In the genomic region with DNA sequence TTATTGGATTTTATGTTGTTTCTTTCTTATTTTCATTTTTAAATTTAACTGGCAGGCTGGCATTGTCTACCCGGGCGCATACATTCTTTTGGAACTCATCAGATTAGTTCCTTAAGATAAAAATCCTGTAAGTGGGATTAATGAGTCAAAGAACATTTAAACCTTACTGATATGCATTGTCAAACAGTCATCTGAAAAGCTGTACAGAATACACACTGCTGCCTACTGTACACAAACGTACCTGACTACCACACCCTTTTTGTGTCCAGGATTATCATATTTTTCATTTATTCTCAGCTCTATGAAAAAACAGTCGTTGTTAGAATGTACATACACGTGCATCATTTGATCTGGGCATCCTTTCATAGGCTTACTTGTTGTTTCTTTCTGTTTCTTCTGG, we compare ENCODE assay signal across 25 cellular contexts.
"Had no signal": no experiment of that assay in that cellular context is flagged by ENCODE, and none has a peak within 500 bp of the region (broad histone marks: within the 10 kb centered on the region; RNA-seq: fewer than 3 reads in every experiment).

No MANE protein-coding gene starts in this region.

- FAIRE-seq: endometrium had no signal

- H3K4me3 Mint-ChIP-seq: effector memory CD8-positive, alpha-beta T cell; mesothelial cell of epicardium; naive thymus-derived CD4-positive, alpha-beta T cell; nephron progenitor cell; stimulated activated effector memory CD8-positive, alpha-beta T cell treated with anti-CD3 and anti-CD28 coated beads, Interleukin-12 subunit alpha, Interleukin-12 subunit beta, amount 100 ng/mL, for 72 hours had no signal

- H3K36me3 ChIP-seq: gastrocnemius medialis, heart left ventricle, left lung, prostate gland, right atrium auricular region, stomach, thyroid gland, vagina had no signal

- H3K4me1 ChIP-seq: gastrocnemius medialis, heart left ventricle, left lung, prostate gland, right atrium auricular region, stomach, vagina had no signal

- H3K27me3 Mint-ChIP-seq: effector memory CD8-positive, alpha-beta T cell had no signal

- H3K4me1 Mint-ChIP-seq: naive thymus-derived CD4-positive, alpha-beta T cell; stimulated activated effector memory CD8-positive, alpha-beta T cell treated with anti-CD3 and anti-CD28 coated beads, Interleukin-12 subunit alpha, Interleukin-12 subunit beta, amount 100 ng/mL, for 72 hours had no signal

- H2AFZ ChIP-seq: hepatocyte had no signal

- DNase-seq: cortex of kidney; effector memory CD8-positive, alpha-beta T cell; erythroblast; gastrocnemius medialis; heart left ventricle; kidney; left lung; mesenchymal stem cell; naive thymus-derived CD4-positive, alpha-beta T cell; nephron progenitor cell; nucleus accumbens; stimulated activated CD4-positive, alpha-beta T cell treated with anti-CD3 and anti-CD28 coated beads, Interleukin-2, amount 100 ng/mL, for 24 hours; stimulated activated CD4-positive, alpha-beta T cell treated with anti-CD3 and anti-CD28 coated beads, Interleukin-4, amount 100 ng/mL, for 24 hours; stimulated activated naive CD4-positive, alpha-beta T cell treated with Interleukin-2 at 50 U/mL for 16 hours; stomach; thyroid gland; trophoblast cell had no signal

- H3K27ac ChIP-seq: gastrocnemius medialis, heart left ventricle, hepatocyte, left lung, prostate gland, right atrium auricular region, stomach, thyroid gland, vagina had no signal

- H3K27me3 ChIP-seq: gastrocnemius medialis, heart left ventricle, hepatocyte, left lung, right atrium auricular region, stomach, thyroid gland, vagina had no signal

- ATAC-seq: effector memory CD8-positive, alpha-beta T cell; gastrocnemius medialis; heart left ventricle; left lung; naive thymus-derived CD4-positive, alpha-beta T cell; sciatic nerve; stimulated activated effector memory CD8-positive, alpha-beta T cell treated with anti-CD3 and anti-CD28 coated beads, Interleukin-12 subunit alpha, Interleukin-12 subunit beta, amount 100 ng/mL, for 72 hours had no signal

- H3K36me3 Mint-ChIP-seq: mesothelial cell of epicardium; stimulated activated effector memory CD8-positive, alpha-beta T cell treated with anti-CD3 and anti-CD28 coated beads, Interleukin-12 subunit alpha, Interleukin-12 subunit beta, amount 100 ng/mL, for 72 hours had no signal

- H3K9me3 Mint-ChIP-seq: stimulated activated effector memory CD8-positive, alpha-beta T cell treated with anti-CD3 and anti-CD28 coated beads, Interleukin-12 subunit alpha, Interleukin-12 subunit beta, amount 100 ng/mL, for 72 hours had no signal

- H3K9me3 ChIP-seq: gastrocnemius medialis, left lung, prostate gland, right atrium auricular region, thyroid gland, vagina had no signal

- H3K4me3 ChIP-seq: gastrocnemius medialis, heart left ventricle, hepatocyte, left lung, prostate gland, right atrium auricular region, stomach, thyroid gland, vagina had no signal

- H3K79me2 ChIP-seq: hepatocyte had no signal

- H3K27ac Mint-ChIP-seq: effector memory CD8-positive, alpha-beta T cell; mesothelial cell of epicardium; naive thymus-derived CD4-positive, alpha-beta T cell; nephron progenitor cell; stimulated activated effector memory CD8-positive, alpha-beta T cell treated with anti-CD3 and anti-CD28 coated beads, Interleukin-12 subunit alpha, Interleukin-12 subunit beta, amount 100 ng/mL, for 72 hours had no signal
